Comparison of ENCODE assay signal across 8 cellular contexts in the genomic region with DNA sequence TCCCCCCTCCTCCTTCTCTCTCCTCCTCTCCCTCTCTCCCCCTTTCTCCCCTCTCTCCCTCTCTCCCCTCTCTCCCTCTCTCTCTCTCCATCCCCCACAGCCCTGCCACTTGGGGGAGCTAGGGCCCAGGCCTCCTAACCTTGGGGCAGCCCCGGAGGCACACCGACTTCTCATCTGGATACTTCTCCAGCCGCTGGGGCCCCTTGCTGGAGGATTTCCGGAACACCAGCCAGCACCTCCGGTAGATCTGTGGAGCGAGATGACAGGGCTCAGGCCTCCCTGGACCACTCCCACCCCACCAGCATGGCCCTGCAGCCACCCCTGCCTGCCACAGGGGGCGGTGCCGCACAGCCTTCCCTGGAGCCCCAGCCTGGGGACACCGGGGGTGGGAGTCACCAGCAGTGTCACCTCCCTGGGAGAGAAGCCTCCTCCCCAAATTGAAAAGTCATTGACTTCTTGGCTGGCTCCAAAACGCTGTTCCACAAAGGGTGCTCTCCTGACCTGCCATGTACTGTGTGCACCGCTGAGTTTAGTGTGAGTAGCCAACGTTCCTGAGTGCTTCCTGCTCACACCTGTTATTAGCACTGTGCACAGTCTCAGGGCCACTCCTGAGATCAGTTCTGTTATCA. TPM values are rescaled to one million over a fixed set of nuclear protein-coding genes. Genes with fewer than 3 reads are reported as not detected.
DNase-seq lines count a peak whose midpoint lies in the region; ATAC-seq, FAIRE-seq and TF ChIP-seq lines count a peak whose summit lies in the region.

No MANE protein-coding gene starts in this region.

- H3K4me1 Mint-ChIP-seq in activated CD8-positive, alpha-beta T cell treated with anti-CD3 and anti-CD28 coated beads, Interleukin-2, amount 10 ng/mL, durations not matched to agents 7 days and 5 days (ENCODE audit: low read depth), result peaks cover 31% of the 10 kb centered on the region

- H3K9me3 ChIP-seq in parathyroid adenoma (ENCODE audit: control insufficient read depth, low read length) (no peaks in the 10 kb centered on the region), sigmoid colon (no peaks in the 10 kb centered on the region)

- no peak overlapping the region for H2AFZ ChIP-seq in parathyroid adenoma

- H3K9ac ChIP-seq in parathyroid adenoma, result no peak overlapping the region

- H3K27me3 ChIP-seq in parathyroid adenoma (ENCODE audit: control insufficient read depth, insufficient read depth, low read length) (no peaks in the 10 kb centered on the region), sigmoid colon (no peaks in the 10 kb centered on the region)

- H3K36me3 ChIP-seq in parathyroid adenoma (ENCODE audit: control insufficient read depth, insufficient read depth, low read length) (no peaks in the 10 kb centered on the region), sigmoid colon (peaks cover 6 to 40% (median 11%) of the 10 kb centered on the region in 4 donors)

- H3K27ac ChIP-seq in parathyroid adenoma, result no peak overlapping the region
- no peak overlapping the region for H3K27ac ChIP-seq in sigmoid colon

- H3K4me2 ChIP-seq in parathyroid adenoma (ENCODE audit: low read length), result no peak overlapping the region

- H3K4me3 ChIP-seq in parathyroid adenoma (ENCODE audit: low read depth, low read length), result no peak overlapping the region
- H3K4me3 ChIP-seq in sigmoid colon, result no peak overlapping the region

- peak overlapping the region; percentile 34 for H3K4me3 Mint-ChIP-seq in activated CD8-positive, alpha-beta T cell treated with anti-CD3 and anti-CD28 coated beads, Interleukin-2, amount 10 ng/mL, durations not matched to agents 7 days and 5 days

- no peak for TF ChIP-seq POLR2A in sigmoid colon (IDR thresholded peaks at IDR 0.05)

- H3K79me2 ChIP-seq in parathyroid adenoma, result peaks cover 11% of the 10 kb centered on the region

- H3K27me3 Mint-ChIP-seq in activated CD8-positive, alpha-beta T cell treated with anti-CD3 and anti-CD28 coated beads, Interleukin-2, amount 10 ng/mL, durations not matched to agents 7 days and 5 days (ENCODE audit: low read depth), result no peaks in the 10 kb centered on the region

- peak; percentile 76 for DNase-seq in GM18507 (ENCODE audit: extremely low spot score, insufficient read length, low read depth)
- DNase-seq in NCI-H460 (ENCODE audit: extremely low read depth, low read depth), result peak; percentile 40
- DNase-seq in activated CD8-positive, alpha-beta T cell treated with anti-CD3 and anti-CD28 coated beads, Interleukin-2, amount 10 ng/mL, durations not matched to agents 7 days and 5 days, result peak; percentile 90
- DNase-seq in sigmoid colon, result no peak
- no peak for DNase-seq in AG08395 (ENCODE audit: low spot score)

- CTCF ChIA-PET in activated CD8-positive, alpha-beta T cell treated with anti-CD3 and anti-CD28 coated beads, Interleukin-2, amount 10 ng/mL, durations not matched to agents 7 days and 5 days (lab: Charles Lee), result interaction anchor here (1.0 to 5.1 kb wide), 11 partner anchors 8 to 101 kb away, joined by 4 to 28 read pairs (median 12); a partner anchor contains a TSS

- peak overlapping the region; percentile 68 for H3K27ac Mint-ChIP-seq in activated CD8-positive, alpha-beta T cell treated with anti-CD3 and anti-CD28 coated beads, Interleukin-2, amount 10 ng/mL, durations not matched to agents 7 days and 5 days

- TF ChIP-seq CTCF in parathyroid adenoma (IDR thresholded peaks at IDR 0.05), result peak; percentile 60
- TF ChIP-seq CTCF in sigmoid colon (IDR thresholded peaks at IDR 0.05), result peak in 2 of 4 experiments; percentile 31 to 37

- TF ChIP-seq EP300 in sigmoid colon (IDR thresholded peaks at IDR 0.05), result no peak

- ATAC-seq in HG02642 (IDR thresholded peaks at IDR 0.05; ENCODE audit: poor library complexity, unreplicated experiment) (peak; percentile 82), esophagus mucosa (peak; percentile 41)
- ATAC-seq in activated CD8-positive, alpha-beta T cell treated with anti-CD3 and anti-CD28 coated beads, Interleukin-2, amount 10 ng/mL, durations not matched to agents 7 days and 5 days, result peak; percentile 98

- intact Hi-C loops in sigmoid colon (cut with DNase I), result no loop called here

- no peaks in the 10 kb centered on the region for H3K9me3 Mint-ChIP-seq in activated CD8-positive, alpha-beta T cell treated with anti-CD3 and anti-CD28 coated beads, Interleukin-2, amount 10 ng/mL, durations not matched to agents 7 days and 5 days (ENCODE audit: insufficient read depth)

- 20 to 56% methylated on average over 12 of the region's 12 CpGs for WGBS in sigmoid colon, 2 donors

- POLR2A ChIA-PET in activated CD8-positive, alpha-beta T cell treated with anti-CD3 and anti-CD28 coated beads, Interleukin-2, amount 10 ng/mL, durations not matched to agents 7 days and 5 days (lab: Charles Lee), result interaction anchor here (1.3 to 3.3 kb wide), 2 partner anchors 12 to 14 kb away, joined by 4 to 14 read pairs; a partner anchor contains a TSS

- H3K4me1 ChIP-seq in parathyroid adenoma (peaks cover 7% of the 10 kb centered on the region), sigmoid colon (peaks cover 0 to 24% (median 21%) of the 10 kb centered on the region in 4 donors)

- H3K36me3 Mint-ChIP-seq in activated CD8-positive, alpha-beta T cell treated with anti-CD3 and anti-CD28 coated beads, Interleukin-2, amount 10 ng/mL, durations not matched to agents 7 days and 5 days (ENCODE audit: low read depth), result peaks cover 7% of the 10 kb centered on the region

- FAIRE-seq in GM18507 (lab: Jason Lieb, UNC), result peak; percentile 82

RNA-seq across cellular contexts. Expression of a gene that starts 10.5 kb away (rescaled TPM):
- total RNA-seq in NCI-H460 (2014; rRNA removed; shearing (Covaris generic)), result 8.7 and 9.6 TPM in 2 replicates
- polyA plus RNA-seq in NCI-H460 (2014; cell fraction: nucleus; rRNA removed), result 34.5 and 37.4 TPM in 2 replicates
- 1 to 10 TPM; 4.8 to 6.4 TPM for total RNA-seq in activated CD8-positive, alpha-beta T cell treated with anti-CD3 and anti-CD28 coated beads, Interleukin-2, amount 10 ng/mL, durations not matched to agents 7 days and 5 days
- 25.0 TPM for total RNA-seq in esophagus mucosa
- total RNA-seq in sigmoid colon, result 10 to 100 TPM in 2 of 4 donors, 1 to 10 TPM in 2; 3.9 to 21.8 (median 10.1) TPM
- 100 to 1,000 TPM; 102 to 147 (median 103) TPM for polyA plus RNA-seq in sigmoid colon

RNA-seq across cellular contexts. Expression of a gene that starts 13.3 kb away (rescaled TPM):
- total RNA-seq in NCI-H460 (2014; rRNA removed; shearing (Covaris generic)), result 153 and 166 TPM in 2 replicates
- 205 and 326 TPM in 2 replicates for polyA plus RNA-seq in NCI-H460 (2014; cell fraction: nucleus; rRNA removed)
- 10 to 100 TPM; 57.0 to 58.3 TPM for total RNA-seq in activated CD8-positive, alpha-beta T cell treated with anti-CD3 and anti-CD28 coated beads, Interleukin-2, amount 10 ng/mL, durations not matched to agents 7 days and 5 days
- 32.0 TPM for total RNA-seq in esophagus mucosa
- total RNA-seq in sigmoid colon, result 100 to 1,000 TPM in 2 of 4 donors, 10 to 100 TPM in 2; 60.7 to 141 (median 101) TPM
- polyA plus RNA-seq in sigmoid colon, result 10 to 100 TPM; 52.3 to 77.7 (median 60.1) TPM

RNA-seq across cellular contexts. Expression of a gene that starts 28.5 kb away (rescaled TPM):
- total RNA-seq in NCI-H460 (2014; rRNA removed; shearing (Covaris generic)), result 104 and 113 TPM in 2 replicates
- 201 and 228 TPM in 2 replicates for polyA plus RNA-seq in NCI-H460 (2014; cell fraction: nucleus; rRNA removed)
- total RNA-seq in activated CD8-positive, alpha-beta T cell treated with anti-CD3 and anti-CD28 coated beads, Interleukin-2, amount 10 ng/mL, durations not matched to agents 7 days and 5 days, result 10 to 100 TPM; 38.2 to 40.4 TPM
- total RNA-seq in esophagus mucosa, result 44.6 TPM
- 10 to 100 TPM; 61.4 to 74.5 (median 71.3) TPM for total RNA-seq in sigmoid colon
- 100 to 1,000 TPM in 2 of 3 donors, 10 to 100 TPM in 1; 91.6 to 154 (median 123) TPM for polyA plus RNA-seq in sigmoid colon

RNA-seq across cellular contexts. Expression of a gene that starts 28.6 kb away (rescaled TPM):
- 107 and 112 TPM in 2 replicates for total RNA-seq in NCI-H460 (2014; rRNA removed; shearing (Covaris generic))
- 141 and 187 TPM in 2 replicates for polyA plus RNA-seq in NCI-H460 (2014; cell fraction: nucleus; rRNA removed)
- 10 to 100 TPM; 47.8 to 53.8 TPM for total RNA-seq in activated CD8-positive, alpha-beta T cell treated with anti-CD3 and anti-CD28 coated beads, Interleukin-2, amount 10 ng/mL, durations not matched to agents 7 days and 5 days
- 52.4 TPM for total RNA-seq in esophagus mucosa
- 10 to 100 TPM; 17.1 to 22.5 (median 20.1) TPM for total RNA-seq in sigmoid colon
- polyA plus RNA-seq in sigmoid colon, result 10 to 100 TPM; 34.8 to 46.2 (median 45.2) TPM

Comparison
In these comparisons a context has a peak if more than half of its experiments do, and no peak if none do; other contexts are left out.
1. DNase-seq: peak in GM18507 (single experiment), NCI-H460 (single experiment) and activated CD8-positive, alpha-beta T cell treated with anti-CD3 and anti-CD28 coated beads, Interleukin-2, amount 10 ng/mL, durations not matched to agents 7 days and 5 days (single experiment); none in sigmoid colon (single experiment) and AG08395 (single experiment).
2. ATAC-seq: peak in every context shown above with its lines; median percentile 98 in activated CD8-positive, alpha-beta T cell treated with anti-CD3 and anti-CD28 coated beads, Interleukin-2, amount 10 ng/mL, durations not matched to agents 7 days and 5 days; 82 in HG02642; 41 in esophagus mucosa.